Comparison of ENCODE assay signal across 18 cellular contexts in genomic region chr2:15613736-15614429, GRCh38. TPM values are rescaled to one million over a fixed set of nuclear protein-coding genes. Genes with fewer than 3 reads are reported as not detected.
DNase-seq lines count a peak whose midpoint lies in the region; ATAC-seq, FAIRE-seq and TF ChIP-seq lines count a peak whose summit lies in the region.
"Had no signal": no experiment of that assay in that cellular context is flagged by ENCODE, and none has a peak within 500 bp of the region (broad histone marks: within the 10 kb centered on the region; RNA-seq: fewer than 3 reads in every experiment).

No MANE protein-coding gene starts in this region.

- no peaks in the 10 kb centered on the region for H3F3A ChIP-seq in PC-3 (ENCODE audit: low read length, unreplicated experiment)
- peaks cover 4% of the 10 kb centered on the region; the same call in 1 of the 2 replicates for H3F3A ChIP-seq in PC-9 (ENCODE audit: insufficient read depth, low read depth)

- TF ChIP-seq RAD21 in K562 (CRISPR knock-in tag; conservative IDR thresholded peaks at IDR 0.05 in 1 of 2, IDR thresholded peaks at IDR 0.05 in 1 of 2) = no peak

- ATAC-seq in PC-3 (peak; percentile 24; the same call in 1 of the 2 replicates), K562 (peak; percentile 33; the same call in 1 of the 3 replicates)

- no peaks in the 10 kb centered on the region for H3K27me3 Mint-ChIP-seq in T-helper 2 cell treated with Interferon-gamma antibody and Interleukin-4, amounts not matched to agents 5 μg/mL and 100 μg/mL, for 36 hours (ENCODE audit: low read depth)
- H3K27me3 Mint-ChIP-seq: CD4-positive, alpha-beta memory T cell had no signal

- intact Hi-C loops in PC-3 (cut with micrococcal nuclease) (no loop called here), PC-9 (cut with micrococcal nuclease; ENCODE audit: unreplicated experiment) (no loop called here), K562 (cut with micrococcal nuclease) (no loop called here)

- H3K4me3 Mint-ChIP-seq in T-helper 2 cell treated with Interferon-gamma antibody and Interleukin-4, amounts not matched to agents 5 μg/mL and 100 μg/mL, for 36 hours = no peak overlapping the region
- H3K4me3 Mint-ChIP-seq: CD4-positive, alpha-beta memory T cell had no signal

- no TSS peak for BruUV-seq in PC-3 (replicated peaks; lab: Mats Ljungman, UMichigan)
- TSS peak; percentile 21 for BruUV-seq in PC-9 (replicated peaks; lab: Mats Ljungman, UMichigan)
- BruUV-seq in K562 (replicated peaks; lab: Mats Ljungman, UMichigan) = no TSS peak

- H4K20me1 ChIP-seq in PC-3 (ENCODE audit: low read length) (no peaks in the 10 kb centered on the region; the same call in 1 of the 2 replicates), PC-9 (ENCODE audit: insufficient read depth) (peaks cover 10% of the 10 kb centered on the region; the same call in 1 of the 2 replicates), K562 (replicated peaks; ENCODE audit: control insufficient read depth, insufficient read depth, low read length) (no peaks in the 10 kb centered on the region)

- peaks cover 3% of the 10 kb centered on the region for H3K9me1 ChIP-seq in K562 (ENCODE audit: control insufficient read depth, insufficient read depth, low read length)

- H3K36me3 Mint-ChIP-seq in T-helper 2 cell treated with Interferon-gamma antibody and Interleukin-4, amounts not matched to agents 5 μg/mL and 100 μg/mL, for 36 hours (ENCODE audit: low read depth) = peaks cover 29% of the 10 kb centered on the region

- no peaks in the 10 kb centered on the region for H3K27me3 ChIP-seq in PC-3 (ENCODE audit: low read length)
- H3K27me3 ChIP-seq in PC-9 (ENCODE audit: insufficient read depth, low read depth) = no peaks in the 10 kb centered on the region
- H3K27me3 ChIP-seq in K562 (ENCODE audit: control insufficient read depth in 2 of 2, insufficient read depth in 2 of 2, low read length in 2 of 2) = no peaks in the 10 kb centered on the region

- H3K36me3 ChIP-seq in PC-3 (ENCODE audit: low read depth, low read length) (peaks cover 46% of the 10 kb centered on the region), PC-9 (ENCODE audit: low read depth) (peaks cover 23% of the 10 kb centered on the region; the same call in 1 of the 2 replicates), K562 (ENCODE audit: control insufficient read depth, insufficient read depth, low read length) (peaks cover 74% of the 10 kb centered on the region)

- TF ChIP-seq CTCF in PC-3 (conservative IDR thresholded peaks at IDR 0.05; ENCODE audit: low read depth, low read length) (no peak), PC-9 (conservative IDR thresholded peaks at IDR 0.05) (no peak), K562 (IDR thresholded peaks at IDR 0.05 in 2 of 3, conservative IDR thresholded peaks at IDR 0.05 in 1 of 3; ENCODE audit: insufficient read depth in 2 of 3, low read depth in 1 of 3, low read length in 3 of 3) (no peak)

- H3K4me1 Mint-ChIP-seq in T-helper 2 cell treated with Interferon-gamma antibody and Interleukin-4, amounts not matched to agents 5 μg/mL and 100 μg/mL, for 36 hours (ENCODE audit: low read depth) = no peaks in the 10 kb centered on the region

- POLR2A ChIA-PET in PC-3 (lab: Charles Lee; ENCODE audit: unreplicated experiment) (no interaction called here), PC-9 (lab: Charles Lee; ENCODE audit: unreplicated experiment) (no interaction called here), K562 (lab: Yijun Ruan, JAX) (interaction anchor here (0.6 to 1.6 kb wide), 5 partner anchors 10 to 758 kb away, joined by 3 to 4 read pairs (median 3); partner anchors contain the start of gene DDX1)

- no peaks in the 10 kb centered on the region for H3K9me3 ChIP-seq in PC-3 (ENCODE audit: low read length)
- no peaks in the 10 kb centered on the region for H3K9me3 ChIP-seq in PC-9 (ENCODE audit: insufficient read depth, low read depth)
- no peaks in the 10 kb centered on the region for H3K9me3 ChIP-seq in K562 (replicated peaks; ENCODE audit: control insufficient read depth, insufficient read depth, low read depth, low read length)

- TF ChIP-seq POLR2A in K562 (conservative IDR thresholded peaks at IDR 0.05) = no peak

- H3K4me3 ChIP-seq in PC-3 (ENCODE audit: low read length) = no peak overlapping the region
- no peak overlapping the region for H3K4me3 ChIP-seq in PC-9
- no peak overlapping the region for H3K4me3 ChIP-seq in K562
- H3K4me3 ChIP-seq: GM23248 had no signal

- H3K27ac ChIP-seq in PC-3 (ENCODE audit: low read length) = no peak overlapping the region
- no peak overlapping the region for H3K27ac ChIP-seq in PC-9
- H3K27ac ChIP-seq in K562 (ENCODE audit: extremely low read depth, low read depth, low read length) = no peak overlapping the region; the same call in 2 of the 3 replicates
- H3K27ac ChIP-seq: GM23248 had no signal

- no peak overlapping the region for H2AFZ ChIP-seq in PC-3 (ENCODE audit: low read length)
- no peak overlapping the region for H2AFZ ChIP-seq in PC-9
- H2AFZ ChIP-seq in K562 (ENCODE audit: low read depth, low read length) = no peak overlapping the region
- H2AFZ ChIP-seq: GM23248 had no signal

- CTCF ChIA-PET in PC-3 (lab: Charles Lee) (no interaction called here), PC-9 (lab: Charles Lee) (no interaction called here), K562 (lab: Yijun Ruan, JAX; ENCODE audit: low intra/inter-chr PET ratio) (no interaction called here)

- no peak overlapping the region for H3K27ac Mint-ChIP-seq in T-helper 2 cell treated with Interferon-gamma antibody and Interleukin-4, amounts not matched to agents 5 μg/mL and 100 μg/mL, for 36 hours

- no peak for FAIRE-seq in K562 (lab: Jason Lieb, UNC)
- FAIRE-seq: G401.6, GM12892, H1 had no signal

- DNase-seq in PC-3 = no peak
- no peak for DNase-seq in PC-9
- no peak for DNase-seq in K562 (ENCODE audit: extremely low read depth in 1 of 4, low spot score in 3 of 4)
- DNase-seq in DMS79 treated with DMSO at 0.1 percent for 48 hours (lab: John Stamatoyannopoulos, UW) = no peak
- DNase-seq in NCI-H1694 treated with DMSO at 0.1 percent for 48 hours (lab: John Stamatoyannopoulos, UW) = no peak
- no peak for DNase-seq in T-helper 2 cell treated with Interferon-gamma antibody and Interleukin-4, amounts not matched to agents 5 μg/mL and 100 μg/mL, for 36 hours (ENCODE audit: low spot score)
- DNase-seq: C1 segment of cervical spinal cord; Calu3; CD4-positive, alpha-beta memory T cell; COR-L47; DMS53; DND-41; GM23248; H7; HCEC 1CT had no signal

- H3K9me2 ChIP-seq in PC-3 (replicated peaks; ENCODE audit: low read length) = no peaks in the 10 kb centered on the region
- H3K9me2 ChIP-seq in PC-9 (ENCODE audit: insufficient read depth) = no peaks in the 10 kb centered on the region

- H3K9ac ChIP-seq in PC-3 (ENCODE audit: low read length) = no peak overlapping the region
- no peak overlapping the region for H3K9ac ChIP-seq in K562 (ENCODE audit: insufficient read depth in 1 of 2, low read depth in 2 of 2, low read length in 2 of 2)
- H3K9ac ChIP-seq: GM23248 had no signal

- no peak for TF ChIP-seq EP300 in K562 (IDR thresholded peaks at IDR 0.05; ENCODE audit: low read length)

- H3K9me3 Mint-ChIP-seq in T-helper 2 cell treated with Interferon-gamma antibody and Interleukin-4, amounts not matched to agents 5 μg/mL and 100 μg/mL, for 36 hours = no peaks in the 10 kb centered on the region
- H3K9me3 Mint-ChIP-seq: CD4-positive, alpha-beta memory T cell had no signal

- H3K4me2 ChIP-seq in PC-3 (ENCODE audit: low read length) (no peak overlapping the region), PC-9 (no peak overlapping the region), K562 (ENCODE audit: insufficient read depth, low read length) (no peak overlapping the region)

- WGBS in K562 (ENCODE audit: insufficient coverage, low coverage, missing lambda C conversion rate) = 86% methylated on average over 9 of the region's 10 CpGs

- no peaks in the 10 kb centered on the region for H3K79me2 ChIP-seq in PC-3 (ENCODE audit: low read length)
- no peaks in the 10 kb centered on the region for H3K79me2 ChIP-seq in PC-9 (ENCODE audit: low read depth)
- H3K79me2 ChIP-seq in K562 (ENCODE audit: control insufficient read depth, insufficient read depth, low read length) = no peaks in the 10 kb centered on the region; the same call in 2 of the 3 replicates

- in situ Hi-C loops in K562 (cut with MboI) = no loop called here

- no peaks in the 10 kb centered on the region for H3K4me1 ChIP-seq in PC-3 (ENCODE audit: insufficient read depth, low read length)
- no peaks in the 10 kb centered on the region for H3K4me1 ChIP-seq in PC-9 (replicated peaks; ENCODE audit: insufficient read depth)
- peaks cover 0 to 1% of the 10 kb centered on the region in 2 experiments; a peak in 1 of 5 replicates for H3K4me1 ChIP-seq in K562 (replicated peaks in 1 of 2; ENCODE audit: control insufficient read depth in 2 of 2, insufficient read depth in 2 of 2, low read length in 2 of 2)

RNA-seq across cellular contexts. Expression of gene DDX1, which starts 22.2 kb away (rescaled TPM):
- total RNA-seq in PC-3 (2014; rRNA removed) = 57.4 and 62.6 TPM in 2 replicates
- 54.2 and 70.7 TPM in 2 replicates for total RNA-seq in PC-9 (2021)
- 46.4 and 156 TPM in 2 replicates for total RNA-seq in K562 (2011; cell fraction: chromatin; rRNA removed; ENCODE audit: low replicate concordance)
- 25.7 and 32.1 TPM in 2 replicates for total RNA-seq in K562 (2011; cell fraction: nucleolus; rRNA removed)
- 53.1 and 62.4 TPM in 2 replicates for total RNA-seq in K562 (2011; cell fraction: nucleoplasm; rRNA removed)
- 116 and 118 TPM in 2 replicates for total RNA-seq in K562 (2014; rRNA removed)
- 277 and 293 TPM in 2 replicates for total RNA-seq in K562 (2014; rRNA removed; fragmentation: Illumina TruSeq; extraction: Trizol)
- total RNA-seq in K562 (2015; rRNA removed; fragmentation: Illumina TruSeq; extraction: Trizol) = 212 and 232 TPM in 2 replicates
- total RNA-seq in K562 (2021) = 190 and 203 TPM in 2 replicates
- polyA plus RNA-seq in K562 (2011; rRNA removed) = 143 and 249 TPM in 2 replicates
- 32.5 and 67.6 TPM in 2 replicates for polyA plus RNA-seq in K562 (2011; cell fraction: cytosol; rRNA removed)
- 41.8 and 80.5 TPM in 2 replicates for polyA plus RNA-seq in K562 (2011; cell fraction: nucleus; rRNA removed)
- polyA plus RNA-seq in K562 (2012) = 113 and 183 TPM in 2 replicates
- polyA plus RNA-seq in K562 (2014; fragmentation: Illumina TruSeq; extraction: Trizol) = 217 and 239 TPM in 2 replicates
- polyA plus RNA-seq in K562 (2014; fragmentation: Nextera tagmentation; extraction: Ambion mirVana) = 100 to 1,000 TPM; 172 to 265 TPM
- polyA plus RNA-seq in K562 (2014; rRNA removed) = 176 and 184 TPM in 2 replicates
- 229 and 258 TPM in 2 replicates for polyA minus RNA-seq in K562 (2011; rRNA and poly(A)+ RNA removed)
- 54.7 and 90.4 TPM in 2 replicates for polyA minus RNA-seq in K562 (2011; cell fraction: cytosol; rRNA and poly(A)+ RNA removed)
- 44.2 and 74.3 TPM in 2 replicates for polyA minus RNA-seq in K562 (2011; cell fraction: nucleus; rRNA and poly(A)+ RNA removed)

RNA-seq across cellular contexts. Expression of gene NBAS, which starts 52.7 kb away (rescaled TPM):
- total RNA-seq in PC-3 (2014; rRNA removed) = 37.2 and 45.1 TPM in 2 replicates
- 28.8 and 28.9 TPM in 2 replicates for total RNA-seq in PC-9 (2021)
- total RNA-seq in K562 (2011; cell fraction: chromatin; rRNA removed; ENCODE audit: low replicate concordance) = 91.7 and 241 TPM in 2 replicates
- total RNA-seq in K562 (2011; cell fraction: nucleolus; rRNA removed) = 43.5 and 55.7 TPM in 2 replicates
- total RNA-seq in K562 (2011; cell fraction: nucleoplasm; rRNA removed) = 65.8 and 79.2 TPM in 2 replicates
- 69.9 and 79.6 TPM in 2 replicates for total RNA-seq in K562 (2014; rRNA removed)
- total RNA-seq in K562 (2014; rRNA removed; fragmentation: Illumina TruSeq; extraction: Trizol) = 90.3 and 91.4 TPM in 2 replicates
- total RNA-seq in K562 (2015; rRNA removed; fragmentation: Illumina TruSeq; extraction: Trizol) = 90.1 and 94.4 TPM in 2 replicates
- 91.2 and 95.8 TPM in 2 replicates for total RNA-seq in K562 (2021)
- 55.3 and 56.7 TPM in 2 replicates for polyA plus RNA-seq in K562 (2011; rRNA removed)
- polyA plus RNA-seq in K562 (2011; cell fraction: cytosol; rRNA removed) = 40.2 and 57.1 TPM in 2 replicates
- polyA plus RNA-seq in K562 (2011; cell fraction: nucleus; rRNA removed) = 61.7 and 63.2 TPM in 2 replicates
- 55.4 and 126 TPM in 2 replicates for polyA plus RNA-seq in K562 (2012)
- polyA plus RNA-seq in K562 (2014; fragmentation: Illumina TruSeq; extraction: Trizol) = 63.7 and 70.8 TPM in 2 replicates
- polyA plus RNA-seq in K562 (2014; fragmentation: Nextera tagmentation; extraction: Ambion mirVana) = 10 to 100 TPM; 15.3 to 33.5 TPM
- 43.1 and 49.5 TPM in 2 replicates for polyA plus RNA-seq in K562 (2014; rRNA removed)
- polyA minus RNA-seq in K562 (2011; rRNA and poly(A)+ RNA removed) = 182 and 229 TPM in 2 replicates
- 75.2 and 76.4 TPM in 2 replicates for polyA minus RNA-seq in K562 (2011; cell fraction: cytosol; rRNA and poly(A)+ RNA removed)
- 67.5 and 123 TPM in 2 replicates for polyA minus RNA-seq in K562 (2011; cell fraction: nucleus; rRNA and poly(A)+ RNA removed)
